ENCODE assay signal across 1 cellular context in genomic region chr1:32234792-32235191, GRCh38.
TF ChIP-seq lines count a peak whose summit lies in the region.

No MANE protein-coding gene starts in this region.

TF ChIP-seq in K562, 482 proteins besides CTCF, POLR2A, EP300 and RAD21:
- TF ChIP-seq ZNF408 (CRISPR knock-in tag; IDR thresholded peaks at IDR 0.05; ENCODE audit: low read depth) = no peak
- peak; percentile 9; the same call in 1 of the 2 replicates for TF ChIP-seq MAFK (IDR thresholded peaks at IDR 0.05; ENCODE audit: low read length)
